ENCODE assay signal across 10 cellular contexts in genomic region chr5:36734422-36734821, GRCh38.
DNase-seq lines count a peak whose midpoint lies in the region; ATAC-seq, FAIRE-seq and TF ChIP-seq lines count a peak whose summit lies in the region.
"Had no signal": no experiment of that assay in that cellular context is flagged by ENCODE, and none has a peak within 500 bp of the region (broad histone marks: within the 10 kb centered on the region; RNA-seq: fewer than 3 reads in every experiment).

No MANE protein-coding gene starts in this region.

- DNase-seq in AG09319 (ENCODE audit: extremely low read depth, low read depth) (no peak), GM12891 (ENCODE audit: insufficient read length, low spot score) (no peak), RPMI7951 (ENCODE audit: low read depth) (peak; percentile 37), left ventricle myocardium inferior (no peak), OCI-M2 (lab: John Stamatoyannopoulos, UW; ENCODE audit: unreplicated experiment) (no peak)
- DNase-seq in activated CD4-positive, CD25-positive, alpha-beta regulatory T cell (lab: John Stamatoyannopoulos, UW), result no peak

- peaks cover 1% of the 10 kb centered on the region for H3K4me1 ChIP-seq in left ventricle myocardium inferior

- TF ChIP-seq CTCF in AG09319 (IDR thresholded peaks at IDR 0.05; ENCODE audit: low read depth, low read length) (peak; percentile 15; the same call in 1 of the 2 replicates), left ventricle myocardium inferior (IDR thresholded peaks at IDR 0.05; ENCODE audit: borderline replicate concordance) (peak; percentile 34)

- no peak overlapping the region for H3K4me3 ChIP-seq in left ventricle myocardium inferior

- H3K4me1 Mint-ChIP-seq in activated T-helper 17 cell treated with anti-CD3 and anti-CD28 coated beads, Interleukin-2, amount 50 U/mL, for 72 hours, result no peaks in the 10 kb centered on the region

- intact Hi-C loops in left ventricle myocardium inferior (cut with micrococcal nuclease), result loop anchor here (10.0 kb wide), 1 partner anchor 270 kb away; no protein-coding TSS in a partner anchor

- H3K36me3 Mint-ChIP-seq in activated T-helper 17 cell treated with anti-CD3 and anti-CD28 coated beads, Interleukin-2, amount 50 U/mL, for 72 hours (ENCODE audit: low read depth), result no peaks in the 10 kb centered on the region

- no peak overlapping the region for H3K27ac Mint-ChIP-seq in activated T-helper 17 cell treated with anti-CD3 and anti-CD28 coated beads, Interleukin-2, amount 50 U/mL, for 72 hours

- H3K36me3 ChIP-seq in left ventricle myocardium inferior, result no peaks in the 10 kb centered on the region

- no peak for ATAC-seq in activated T-helper 17 cell treated with anti-CD3 and anti-CD28 coated beads, Interleukin-2, amount 50 U/mL, for 72 hours (replicated peaks)
- ATAC-seq in GM21717 (IDR thresholded peaks at IDR 0.05; ENCODE audit: unreplicated experiment), result no peak

- TF ChIP-seq POLR2A in GM12891 (IDR thresholded peaks at IDR 0.05; ENCODE audit: low read depth, low read length), result no peak

- H3K9me3 Mint-ChIP-seq in activated T-helper 17 cell treated with anti-CD3 and anti-CD28 coated beads, Interleukin-2, amount 50 U/mL, for 72 hours, result no peaks in the 10 kb centered on the region

- peaks cover 11% of the 10 kb centered on the region for H3K27me3 ChIP-seq in left ventricle myocardium inferior (ENCODE audit: low read depth)

- peaks cover 11% of the 10 kb centered on the region for H3K27me3 Mint-ChIP-seq in activated T-helper 17 cell treated with anti-CD3 and anti-CD28 coated beads, Interleukin-2, amount 50 U/mL, for 72 hours

- H3K4me3 Mint-ChIP-seq in activated T-helper 17 cell treated with anti-CD3 and anti-CD28 coated beads, Interleukin-2, amount 50 U/mL, for 72 hours, result no peak overlapping the region

- peak; percentile 62 for FAIRE-seq in GM12891 (lab: Jason Lieb, UNC)
- FAIRE-seq: GM18507 had no signal

- H3K27ac ChIP-seq in left ventricle myocardium inferior (replicated peaks), result no peak overlapping the region
- H3K27ac ChIP-seq: HL-60 had no signal

- no peaks in the 10 kb centered on the region for H3K9me3 ChIP-seq in left ventricle myocardium inferior (replicated peaks)

TF ChIP-seq in GM12891, 5 proteins besides CTCF, POLR2A, EP300 and RAD21:
- TF ChIP-seq POLR2AphosphoS5 (IDR thresholded peaks at IDR 0.05; ENCODE audit: low read depth, low read length) (no peak), PAX5 (IDR thresholded peaks at IDR 0.05; ENCODE audit: insufficient read depth, low read length, severe bottlenecking) (no peak), SPI1 (IDR thresholded peaks at IDR 0.05; ENCODE audit: low read depth, low read length) (no peak), TAF1 (IDR thresholded peaks at IDR 0.05; ENCODE audit: low read depth, low read length) (no peak), POU2F2 (IDR thresholded peaks at IDR 0.05; ENCODE audit: low read depth, low read length) (no peak)
